Comparison of ENCODE assay signal across 9 cellular contexts in genomic region chr15:57133127-57133968, GRCh38.
DNase-seq lines count a peak whose midpoint lies in the region; ATAC-seq and FAIRE-seq lines count a peak whose summit lies in the region.
"Had no signal": no experiment of that assay in that cellular context is flagged by ENCODE, and none has a peak within 500 bp of the region (broad histone marks: within the 10 kb centered on the region; RNA-seq: fewer than 3 reads in every experiment).

No MANE protein-coding gene starts in this region.

- H3K36me3 ChIP-seq in BLaER1: peaks cover 11% of the 10 kb centered on the region; the same call in 1 of the 2 replicates

- H3K27me3 Mint-ChIP-seq in T-helper 17 cell: no peaks in the 10 kb centered on the region

- H3K9me3 ChIP-seq in BLaER1: no peaks in the 10 kb centered on the region
- H3K9me3 ChIP-seq in T-helper 17 cell (ENCODE audit: control insufficient read depth, low read length, poor library complexity, severe bottlenecking): no peaks in the 10 kb centered on the region

- no peaks in the 10 kb centered on the region for H3K36me3 Mint-ChIP-seq in T-helper 17 cell (ENCODE audit: low read depth)

- H3K4me2 ChIP-seq in BLaER1: peak overlapping the region; percentile 49

- peaks cover 48% of the 10 kb centered on the region for H3K4me1 ChIP-seq in BLaER1

- no peak overlapping the region; the same call in 1 of the 2 replicates for H3K27ac ChIP-seq in BLaER1

- H3K4me1 Mint-ChIP-seq in T-helper 17 cell: peaks cover 22% of the 10 kb centered on the region

- DNase-seq in SW480 (ENCODE audit: low spot score) (peak; percentile 88), T-helper 17 cell (no peak), RCC 7860 (ENCODE audit: low spot score) (no peak)
- no peak for DNase-seq in activated CD8-positive, alpha-beta memory T cell treated with anti-CD3 and anti-CD28 coated beads, Interleukin-2, amount 50 U/mL, for 48 hours
- DNase-seq: small intestine had no signal

- H3K27ac Mint-ChIP-seq in T-helper 17 cell: no peak overlapping the region

- no peak overlapping the region for H3K4me3 Mint-ChIP-seq in T-helper 17 cell

- peak; percentile 99 for FAIRE-seq in islet of Langerhans (lab: Jason Lieb, UNC)
- no peak for FAIRE-seq in RCC 7860 (lab: Jason Lieb, UNC)
- FAIRE-seq: small intestine had no signal

- peak; percentile 55 for ATAC-seq in HG03066 (IDR thresholded peaks at IDR 0.05; ENCODE audit: low read depth, unreplicated experiment)
- ATAC-seq in T-helper 17 cell: no peak
- ATAC-seq in GM18517 (IDR thresholded peaks at IDR 0.05; ENCODE audit: unreplicated experiment): no peak

- no peaks in the 10 kb centered on the region for H4K20me1 ChIP-seq in BLaER1

- H3K27me3 ChIP-seq in BLaER1: no peaks in the 10 kb centered on the region

- H3K9ac ChIP-seq in BLaER1: no peak overlapping the region

- H3K4me3 ChIP-seq in BLaER1: no peak overlapping the region
